Comparison of ENCODE assay signal across 30 cellular contexts in genomic region chr7:116273918-116274301, GRCh38.
A peak's percentile ranks its signal among the peaks of the same experiment; 100 is the strongest.
DNase-seq lines count a peak whose midpoint lies in the region; ATAC-seq, FAIRE-seq and TF ChIP-seq lines count a peak whose summit lies in the region.
"Had no signal": no experiment of that assay in that cellular context is flagged by ENCODE, and none has a peak within 500 bp of the region (broad histone marks: within the 10 kb centered on the region; RNA-seq: fewer than 3 reads in every experiment).

No MANE protein-coding gene starts in this region.

- H3K36me3 ChIP-seq in endothelial cell of umbilical vein (ENCODE audit: control insufficient read depth in 2 of 2, extremely low read depth in 1 of 2, insufficient read depth in 2 of 2, low read length in 2 of 2) (peaks cover 0 to 2% of the 10 kb centered on the region in 2 experiments), mesodermal cell (ENCODE audit: control insufficient read depth, insufficient read depth, low read length) (no peaks in the 10 kb centered on the region)
- H3K36me3 ChIP-seq: colonic mucosa, left ventricle myocardium inferior, right lobe of liver had no signal

- peak; percentile 13 to 92 for DNase-seq in A549 (ENCODE audit: low read depth in 1 of 2, low spot score in 1 of 2)
- DNase-seq in HFFc6, result no peak
- no peak for DNase-seq in endothelial cell of umbilical vein (ENCODE audit: low read depth, low spot score)
- DNase-seq in DMS79 treated with DMSO at 0.1 percent for 48 hours (lab: John Stamatoyannopoulos, UW), result no peak
- no peak for DNase-seq in posterior cingulate gyrus
- no peak for DNase-seq in SW 1271 (lab: John Stamatoyannopoulos, UW)
- DNase-seq: activated CD8-positive, alpha-beta T cell treated with anti-CD3 and anti-CD28 coated beads for 36 hours; amygdala; CD8-positive, alpha-beta T cell; colonic mucosa; DMS153; effector memory CD4-positive, alpha-beta T cell; H7; KG1; left ventricle myocardium inferior; NCI-H1417 treated with DMSO at 0.1 percent for 48 hours; NCI-H2081; NCI-H2227 treated with DMSO at 0.1 percent for 48 hours; NCI-H69; right lobe of liver; stimulated activated naive CD4-positive, alpha-beta T cell; testis had no signal

- dilution Hi-C loops in endothelial cell of umbilical vein (cut with MboI; ENCODE audit: extremely low pct_ligation_motif_present, low sequenced_read_pairs), result loop anchor here (25.0 kb wide), 1 partner anchor 238 kb away; no protein-coding TSS in a partner anchor

- CTCF ChIA-PET in A549 (lab: Yijun Ruan, JAX), result interaction anchor here (3.6 to 3.9 kb wide), 2 partner anchors 15 to 252 kb away, joined by 16 to 22 read pairs; no protein-coding TSS in a partner anchor
- CTCF ChIA-PET in endothelial cell of umbilical vein (lab: Charles Lee), result interaction anchor here (0.7 to 3.9 kb wide), 4 partner anchors 11 to 254 kb away, joined by 3 to 18 read pairs (median 8); partner anchors contain the start of gene CAV1

- H3K9me3 Mint-ChIP-seq in HFFc6, result no peaks in the 10 kb centered on the region
- H3K9me3 Mint-ChIP-seq: activated CD8-positive, alpha-beta T cell treated with anti-CD3 and anti-CD28 coated beads for 36 hours; activated naive CD4-positive, alpha-beta T cell treated with anti-CD3 and anti-CD28 coated beads, Interleukin-2, amount 50 U/mL, for 24 hours; activated T-helper 17 cell treated with anti-CD3 and anti-CD28 coated beads, Interleukin-2, amount 50 U/mL, for 72 hours; CD8-positive, alpha-beta T cell had no signal

- no peak overlapping the region for H3K4me3 ChIP-seq in A549
- no peak overlapping the region for H3K4me3 ChIP-seq in endothelial cell of umbilical vein (replicated peaks in 1 of 3; ENCODE audit: insufficient read depth in 1 of 3, low read depth in 1 of 3, low read length in 3 of 3)
- H3K4me3 ChIP-seq in mesodermal cell (ENCODE audit: extremely low read depth, insufficient read depth, low read length, poor library complexity, severe bottlenecking), result no peak overlapping the region
- H3K4me3 ChIP-seq: colonic mucosa, left ventricle myocardium inferior, right lobe of liver, testis had no signal

- H3K4me2 ChIP-seq in A549 (peak overlapping the region; percentile 82), endothelial cell of umbilical vein (ENCODE audit: insufficient read depth, low read length) (no peak overlapping the region)

- FAIRE-seq in A549 (lab: Jason Lieb, UNC) (no peak), endothelial cell of umbilical vein (lab: Jason Lieb, UNC) (no peak)
- FAIRE-seq: G401.6, HTR-8/SVneo, urothelium cell line had no signal

- no TSS peak for BruUV-seq in endothelial cell of umbilical vein (replicated peaks; lab: Mats Ljungman, UMichigan)

- peaks cover 84% of the 10 kb centered on the region for H3K79me2 ChIP-seq in endothelial cell of umbilical vein (ENCODE audit: control insufficient read depth, insufficient read depth, low read length)

- TF ChIP-seq POLR2A in A549 (IDR thresholded peaks at IDR 0.05; ENCODE audit: low read length) (no peak), endothelial cell of umbilical vein (IDR thresholded peaks at IDR 0.05; ENCODE audit: low read depth, low read length) (no peak)

- no peaks in the 10 kb centered on the region for H4K20me1 ChIP-seq in endothelial cell of umbilical vein (replicated peaks; ENCODE audit: control insufficient read depth, extremely low read depth, insufficient read depth, low read length)

- no peak overlapping the region; the same call in 1 of the 2 replicates for H3K4me3 Mint-ChIP-seq in HFFc6
- H3K4me3 Mint-ChIP-seq: activated CD8-positive, alpha-beta T cell treated with anti-CD3 and anti-CD28 coated beads for 36 hours; activated naive CD4-positive, alpha-beta T cell treated with anti-CD3 and anti-CD28 coated beads, Interleukin-2, amount 50 U/mL, for 24 hours; activated T-helper 17 cell treated with anti-CD3 and anti-CD28 coated beads, Interleukin-2, amount 50 U/mL, for 72 hours; B cell; CD8-positive, alpha-beta T cell had no signal

- ATAC-seq in A549, result peak; percentile 31 to 74; a peak in 5 of 6 replicates
- ATAC-seq in GM19467 (IDR thresholded peaks at IDR 0.05; ENCODE audit: unreplicated experiment), result no peak
- ATAC-seq: activated CD8-positive, alpha-beta T cell treated with anti-CD3 and anti-CD28 coated beads for 36 hours; activated T-helper 17 cell treated with anti-CD3 and anti-CD28 coated beads, Interleukin-2, amount 50 U/mL, for 72 hours; CD8-positive, alpha-beta T cell had no signal

- H3K4me1 ChIP-seq in A549, result peaks cover 56% of the 10 kb centered on the region
- H3K4me1 ChIP-seq in endothelial cell of umbilical vein (ENCODE audit: control insufficient read depth, extremely low read depth, insufficient read depth, low read length), result peaks cover 55% of the 10 kb centered on the region
- peaks cover 24% of the 10 kb centered on the region for H3K4me1 ChIP-seq in mesodermal cell (ENCODE audit: control insufficient read depth, insufficient read depth, low read length, poor library complexity, severe bottlenecking)
- H3K4me1 ChIP-seq: colonic mucosa, right lobe of liver had no signal

- TF ChIP-seq CTCF in A549 (IDR thresholded peaks at IDR 0.05) (no peak), HFFc6 (IDR thresholded peaks at IDR 0.05) (no peak), endothelial cell of umbilical vein (IDR thresholded peaks at IDR 0.05; ENCODE audit: extremely low read depth in 1 of 2, insufficient read depth in 1 of 2, low read depth in 1 of 2, low read length in 2 of 2) (no peak)

- H3K4me1 Mint-ChIP-seq in HFFc6 (ENCODE audit: low read depth), result peaks cover 81% of the 10 kb centered on the region
- H3K4me1 Mint-ChIP-seq: activated naive CD4-positive, alpha-beta T cell treated with anti-CD3 and anti-CD28 coated beads, Interleukin-2, amount 50 U/mL, for 24 hours; activated T-helper 17 cell treated with anti-CD3 and anti-CD28 coated beads, Interleukin-2, amount 50 U/mL, for 72 hours; B cell had no signal

- H3K27ac ChIP-seq in A549, result peak overlapping the region; percentile 90 to 91
- peak overlapping the region; percentile 90 for H3K27ac ChIP-seq in endothelial cell of umbilical vein (ENCODE audit: insufficient read depth, low read depth, low read length)
- peak overlapping the region; percentile 19 for H3K27ac ChIP-seq in mesodermal cell (ENCODE audit: low read depth, low read length, severe bottlenecking)
- H3K27ac ChIP-seq: colonic mucosa, left ventricle myocardium inferior, right lobe of liver, testis had no signal

- H3K9ac ChIP-seq in endothelial cell of umbilical vein (replicated peaks; ENCODE audit: extremely low read depth, insufficient read depth, low read length), result no peak overlapping the region

- TF ChIP-seq RAD21 in A549 (conservative IDR thresholded peaks at IDR 0.05 in 1 of 2, IDR thresholded peaks at IDR 0.05 in 1 of 2), result no peak

- H3K36me3 Mint-ChIP-seq in HFFc6 (ENCODE audit: low read depth), result peaks cover 26% of the 10 kb centered on the region
- H3K36me3 Mint-ChIP-seq: activated naive CD4-positive, alpha-beta T cell treated with anti-CD3 and anti-CD28 coated beads, Interleukin-2, amount 50 U/mL, for 24 hours; CD8-positive, alpha-beta T cell had no signal

- 0% methylated on average over 1 of the region's 1 CpG for WGBS in A549 (ENCODE audit: missing lambda C conversion rate)
- 100% methylated on average over 1 of the region's 1 CpG for WGBS in mesodermal cell (ENCODE audit: insufficient coverage in 2 of 2), 2 experiments

- H3K9me3 ChIP-seq in A549 (peaks cover 13% of the 10 kb centered on the region; the same call in 1 of the 3 replicates), endothelial cell of umbilical vein (replicated peaks; ENCODE audit: control insufficient read depth, insufficient read depth, low read length) (no peaks in the 10 kb centered on the region), mesodermal cell (ENCODE audit: control insufficient read depth, low read length) (no peaks in the 10 kb centered on the region)
- H3K9me3 ChIP-seq: colonic mucosa, left ventricle myocardium inferior, right lobe of liver, testis had no signal

- TF ChIP-seq EP300 in A549 (IDR thresholded peaks at IDR 0.05), result no peak

- intact Hi-C loops in endothelial cell of umbilical vein (cut with micrococcal nuclease), result loop anchor here (2.0 to 5.0 kb wide), 2 partner anchors 43 to 168 kb away; no protein-coding TSS in a partner anchor
- intact Hi-C loops in posterior cingulate gyrus (cut with DNase I), result no loop called here

- no peaks in the 10 kb centered on the region for H3K27me3 ChIP-seq in endothelial cell of umbilical vein (ENCODE audit: control insufficient read depth in 2 of 2, insufficient read depth in 2 of 2, low read length in 2 of 2)
- H3K27me3 ChIP-seq: colonic mucosa, right lobe of liver, testis had no signal

- H3K27me3 Mint-ChIP-seq in HFFc6 (ENCODE audit: insufficient read depth), result no peaks in the 10 kb centered on the region

- H2AFZ ChIP-seq in endothelial cell of umbilical vein (ENCODE audit: low read depth, low read length), result no peak overlapping the region

- POLR2A ChIA-PET in A549 (lab: Yijun Ruan, JAX), result interaction anchor here (1.5 to 3.5 kb wide), 2 partner anchors 228 to 252 kb away, joined by 4 to 28 read pairs; no protein-coding TSS in a partner anchor
- POLR2A ChIA-PET in endothelial cell of umbilical vein (lab: Charles Lee), result no interaction called here

- H3K27ac Mint-ChIP-seq in HFFc6, result peak overlapping the region; percentile 59
- H3K27ac Mint-ChIP-seq: activated CD8-positive, alpha-beta T cell treated with anti-CD3 and anti-CD28 coated beads for 36 hours; activated naive CD4-positive, alpha-beta T cell treated with anti-CD3 and anti-CD28 coated beads, Interleukin-2, amount 50 U/mL, for 24 hours; activated T-helper 17 cell treated with anti-CD3 and anti-CD28 coated beads, Interleukin-2, amount 50 U/mL, for 72 hours; B cell; CD8-positive, alpha-beta T cell had no signal

- no peaks in the 10 kb centered on the region for H3K9me1 ChIP-seq in endothelial cell of umbilical vein (replicated peaks; ENCODE audit: control insufficient read depth, extremely low read depth, insufficient read depth, low read length)

TF ChIP-seq in A549, 52 proteins besides CTCF, POLR2A, EP300 and RAD21 (continues in another document):
- TF ChIP-seq GATA3 (IDR thresholded peaks at IDR 0.05; ENCODE audit: borderline replicate concordance) (peak; percentile 90), BHLHE40 (IDR thresholded peaks at IDR 0.05; ENCODE audit: low read depth, low read length) (no peak), JUNB (IDR thresholded peaks at IDR 0.05) (no peak)

TF ChIP-seq in endothelial cell of umbilical vein, 7 proteins besides CTCF, POLR2A, EP300 and RAD21 (continues in another document):
- TF ChIP-seq JUN (IDR thresholded peaks at IDR 0.05; ENCODE audit: borderline replicate concordance, insufficient read depth, insufficient read length, low read depth) (no peak), MYC (IDR thresholded peaks at IDR 0.05; ENCODE audit: low read depth, low read length) (no peak), FOS (IDR thresholded peaks at IDR 0.05; ENCODE audit: borderline replicate concordance, insufficient read depth, low read length) (no peak), POLR2AphosphoS5 (IDR thresholded peaks at IDR 0.05; ENCODE audit: insufficient read depth, low read depth, low read length) (no peak), EZH2 (IDR thresholded peaks at IDR 0.05; ENCODE audit: borderline replicate concordance, low read depth, low read length, severe bottlenecking) (no peak), GATA2 (IDR thresholded peaks at IDR 0.05; ENCODE audit: insufficient read depth, insufficient read length, low read depth, low read length) (no peak)

Comparison
In these comparisons a context has a peak if more than half of its experiments do, and no peak if none do; other contexts are left out.
1. DNase-seq: peak in A549 (2 of 2); none in HFFc6 (single experiment), endothelial cell of umbilical vein (single experiment), DMS79 treated with DMSO at 0.1 percent for 48 hours (single experiment), posterior cingulate gyrus (0 of 10) and SW 1271 (0 of 2).
2. H3K27ac ChIP-seq: peak in every context shown above with its lines; median percentile 90 in A549; 90 in endothelial cell of umbilical vein; 19 in mesodermal cell.